1 cellular context compared by ENCODE assay signal in genomic region chr16:1420111-1420539, GRCh38.
A peak's percentile ranks its signal among the peaks of the same experiment; 100 is the strongest.
TF ChIP-seq lines count a peak whose summit lies in the region.

No MANE protein-coding gene starts in this region.

TF ChIP-seq in GM12878, 131 proteins besides CTCF, POLR2A, EP300 and RAD21:
- peak in 1 of 2 experiments; percentile 12; a peak in 1 of 4 replicates for TF ChIP-seq BHLHE40 (IDR thresholded peaks at IDR 0.05; ENCODE audit: borderline replicate concordance in 1 of 2, low read depth in 2 of 2, low read length in 1 of 2)
- no peak for TF ChIP-seq MLLT1 (IDR thresholded peaks at IDR 0.05)
